In genomic region chr14:105019861-105020814, GRCh38 we compare ENCODE assay signal across 1 cellular context.
TF ChIP-seq lines count a peak whose summit lies in the region.

No MANE protein-coding gene starts in this region.

TF ChIP-seq in HEK293, 187 proteins besides CTCF, POLR2A, EP300 and RAD21 (continued from another document):
- TF ChIP-seq ZBTB6 (tag by site-specific recombination; IDR thresholded peaks at IDR 0.05) (no peak), YY1 (tag by site-specific recombination; IDR thresholded peaks at IDR 0.05) (no peak), ZNF302 (tag by site-specific recombination; IDR thresholded peaks at IDR 0.05; ENCODE audit: low read depth) (no peak), HOXA7 (CRISPR knock-in tag; IDR thresholded peaks at IDR 0.05; ENCODE audit: borderline replicate concordance) (no peak), ZNF560 (tag by site-specific recombination; IDR thresholded peaks at IDR 0.05; ENCODE audit: borderline replicate concordance) (no peak), ZNF639 (tag by site-specific recombination; IDR thresholded peaks at IDR 0.05) (no peak), ZNF138 (tag by site-specific recombination; IDR thresholded peaks at IDR 0.05; ENCODE audit: borderline replicate concordance) (no peak), ZNF654 (tag by site-specific recombination; IDR thresholded peaks at IDR 0.05; ENCODE audit: low read depth) (no peak), ZNF555 (tag by site-specific recombination; conservative IDR thresholded peaks at IDR 0.05) (no peak), EGR2 (tag by site-specific recombination; IDR thresholded peaks at IDR 0.05; ENCODE audit: low read depth) (no peak), ZNF155 (tag by site-specific recombination; IDR thresholded peaks at IDR 0.05) (no peak), ZSCAN18 (tag by site-specific recombination; IDR thresholded peaks at IDR 0.05) (no peak), KLF7 (tag by site-specific recombination; IDR thresholded peaks at IDR 0.05; ENCODE audit: borderline replicate concordance) (no peak), ZNF580 (tag by site-specific recombination; IDR thresholded peaks at IDR 0.05) (no peak), ZNF398 (tag by site-specific recombination; IDR thresholded peaks at IDR 0.05) (0 out of 2 replicates have a peak, but pooled peaks have one; percentile 4), ZNF311 (tag by site-specific recombination; IDR thresholded peaks at IDR 0.05; ENCODE audit: borderline replicate concordance) (no peak), GLI4 (tag by site-specific recombination; IDR thresholded peaks at IDR 0.05) (no peak), ZBTB11 (tag by site-specific recombination; conservative IDR thresholded peaks at IDR 0.05; ENCODE audit: low read depth) (no peak), ZNF785 (tag by site-specific recombination; IDR thresholded peaks at IDR 0.05) (no peak), ZNF114 (tag by site-specific recombination; IDR thresholded peaks at IDR 0.05) (no peak), ZSCAN5A (tag by site-specific recombination; IDR thresholded peaks at IDR 0.05) (no peak), SP2 (tag by site-specific recombination; IDR thresholded peaks at IDR 0.05) (0 out of 2 replicates have a peak, but pooled peaks have one; percentile 17), ZNF621 (tag by site-specific recombination; IDR thresholded peaks at IDR 0.05) (no peak), ZNF701 (tag by site-specific recombination; IDR thresholded peaks at IDR 0.05) (no peak), ZNF121 (tag by site-specific recombination; IDR thresholded peaks at IDR 0.05) (no peak), KLF10 (tag by site-specific recombination; IDR thresholded peaks at IDR 0.05) (no peak), KLF9 (tag by site-specific recombination; IDR thresholded peaks at IDR 0.05; ENCODE audit: low read depth) (0 out of 2 replicates have a peak, but pooled peaks have one; percentile 27), REPIN1 (tag by site-specific recombination; IDR thresholded peaks at IDR 0.05; ENCODE audit: low read depth) (no peak), ZBTB17 (tag by site-specific recombination; IDR thresholded peaks at IDR 0.05) (no peak), ZNF830 (tag by site-specific recombination; IDR thresholded peaks at IDR 0.05; ENCODE audit: low read depth) (no peak), ZNF146 (tag by site-specific recombination; IDR thresholded peaks at IDR 0.05) (no peak), ZNF76 (tag by site-specific recombination; IDR thresholded peaks at IDR 0.05; ENCODE audit: borderline replicate concordance, low read depth) (0 out of 2 replicates have a peak, but pooled peaks have one; percentile 18), GLI2 (tag by site-specific recombination; IDR thresholded peaks at IDR 0.05; ENCODE audit: borderline replicate concordance, low read depth) (no peak), ZNF501 (tag by site-specific recombination; IDR thresholded peaks at IDR 0.05) (no peak), ZNF623 (tag by site-specific recombination; IDR thresholded peaks at IDR 0.05) (no peak), ZBTB44 (tag by site-specific recombination; IDR thresholded peaks at IDR 0.05) (no peak), ZNF449 (tag by site-specific recombination; IDR thresholded peaks at IDR 0.05) (peak; percentile 46; the same call in 1 of the 2 replicates), ZNF518A (tag by site-specific recombination; conservative IDR thresholded peaks at IDR 0.05; ENCODE audit: low read depth) (no peak), KLF8 (tag by site-specific recombination; IDR thresholded peaks at IDR 0.05) (0 out of 2 replicates have a peak, but pooled peaks have one; percentile 13), ZNF677 (tag by site-specific recombination; IDR thresholded peaks at IDR 0.05) (no peak), BCL11B (tag by site-specific recombination; IDR thresholded peaks at IDR 0.05; ENCODE audit: low read depth) (no peak), ZNF624 (tag by site-specific recombination; IDR thresholded peaks at IDR 0.05) (no peak), OVOL3 (tag by site-specific recombination; IDR thresholded peaks at IDR 0.05) (no peak), ZNF510 (tag by site-specific recombination; IDR thresholded peaks at IDR 0.05; ENCODE audit: insufficient replicate concordance) (no peak)
